In genomic region chr1:27380223-27380622, GRCh38 we compare ENCODE assay signal across 3 cellular contexts.
TF ChIP-seq lines count a peak whose summit lies in the region.

No MANE protein-coding gene starts in this region.

TF ChIP-seq in SK-N-SH treated with all-trans-retinoic acid at 6 μM for 48 hours, 23 proteins besides CTCF, POLR2A, EP300 and RAD21:
- no peak for TF ChIP-seq ZC3H10 (CRISPR knock-in tag; IDR thresholded peaks at IDR 0.05)
- no peak for TF ChIP-seq CSDC2 (CRISPR knock-in tag; IDR thresholded peaks at IDR 0.05)
- TF ChIP-seq GLIS3 (CRISPR knock-in tag; IDR thresholded peaks at IDR 0.05): no peak
- TF ChIP-seq ZFP30 (CRISPR knock-in tag; IDR thresholded peaks at IDR 0.05): no peak
- no peak for TF ChIP-seq RARB (CRISPR knock-in tag; IDR thresholded peaks at IDR 0.05)
- no peak for TF ChIP-seq ARNTL (CRISPR knock-in tag; IDR thresholded peaks at IDR 0.05; ENCODE audit: borderline replicate concordance, low read depth)
- TF ChIP-seq ZNF8 (CRISPR knock-in tag; IDR thresholded peaks at IDR 0.05): no peak
- TF ChIP-seq ZNF565 (CRISPR knock-in tag; conservative IDR thresholded peaks at IDR 0.05; ENCODE audit: low read depth): no peak
- no peak for TF ChIP-seq POU6F1 (CRISPR knock-in tag; IDR thresholded peaks at IDR 0.05; ENCODE audit: borderline replicate concordance, low read depth)
- TF ChIP-seq ZFP3 (CRISPR knock-in tag; IDR thresholded peaks at IDR 0.05): no peak
- TF ChIP-seq CSRNP3 (CRISPR knock-in tag; IDR thresholded peaks at IDR 0.05): no peak
- no peak for TF ChIP-seq CREB5 (CRISPR knock-in tag; IDR thresholded peaks at IDR 0.05; ENCODE audit: low read depth)
- TF ChIP-seq ZNF70 (CRISPR knock-in tag; IDR thresholded peaks at IDR 0.05): no peak
- TF ChIP-seq TCF4 (CRISPR knock-in tag; IDR thresholded peaks at IDR 0.05; ENCODE audit: borderline replicate concordance): no peak
- TF ChIP-seq ISL1 (CRISPR knock-in tag; IDR thresholded peaks at IDR 0.05): no peak
- no peak for TF ChIP-seq TOX (CRISPR knock-in tag; IDR thresholded peaks at IDR 0.05; ENCODE audit: borderline replicate concordance)
- TF ChIP-seq OSR1 (CRISPR knock-in tag; IDR thresholded peaks at IDR 0.05): no peak
TF ChIP-seq in SK-N-SH treated with all-trans-retinoic acid at 6 μM for 48 hours: peak in this region for 0.

TF ChIP-seq in SK-N-SH, 30 proteins besides CTCF, POLR2A, EP300 and RAD21:
- TF ChIP-seq SMC3 (IDR thresholded peaks at IDR 0.05; ENCODE audit: low read depth, low read length): no peak
- no peak for TF ChIP-seq PBX3 (IDR thresholded peaks at IDR 0.05)
- TF ChIP-seq ELF1 (IDR thresholded peaks at IDR 0.05): no peak
- TF ChIP-seq NRF1 (IDR thresholded peaks at IDR 0.05; ENCODE audit: low read depth, low read length): no peak
- no peak for TF ChIP-seq POLR2AphosphoS5 (IDR thresholded peaks at IDR 0.05; ENCODE audit: low read depth, low read length)
- no peak for TF ChIP-seq JUND (IDR thresholded peaks at IDR 0.05)
- TF ChIP-seq TAF1 (IDR thresholded peaks at IDR 0.05; ENCODE audit: borderline replicate concordance, low read depth, low read length): no peak
- TF ChIP-seq USF2 (IDR thresholded peaks at IDR 0.05; ENCODE audit: borderline replicate concordance, low read depth, low read length): no peak
TF ChIP-seq in SK-N-SH: peak in this region for 0.

TF ChIP-seq in K562, 482 proteins besides CTCF, POLR2A, EP300 and RAD21:
- TF ChIP-seq ZNF785 (CRISPR knock-in tag; IDR thresholded peaks at IDR 0.05): no peak
